In genomic region chr16:88026964-88027938, GRCh38 we compare ENCODE assay signal across 26 cellular contexts.
A peak's percentile ranks its signal among the peaks of the same experiment; 100 is the strongest.
DNase-seq lines count a peak whose midpoint lies in the region; ATAC-seq, FAIRE-seq and TF ChIP-seq lines count a peak whose summit lies in the region.
"Had no signal": no experiment of that assay in that cellular context is flagged by ENCODE, and none has a peak within 500 bp of the region (broad histone marks: within the 10 kb centered on the region; RNA-seq: fewer than 3 reads in every experiment).

No MANE protein-coding gene starts in this region.

- WGBS in K562 (ENCODE audit: insufficient coverage, low coverage, missing lambda C conversion rate): 89% methylated on average over 33 of the region's 51 CpGs

- H3K27me3 Mint-ChIP-seq in stimulated activated naive CD8-positive, alpha-beta T cell treated with anti-CD3 and anti-CD28 coated beads, Interleukin-15, Interleukin-2, amounts not matched to agents 100 ng/mL and 50 ng/mL, for 24 hours: no peaks in the 10 kb centered on the region
- H3K27me3 Mint-ChIP-seq in neural progenitor cell (ENCODE audit: insufficient read depth, low read depth): peaks cover 2% of the 10 kb centered on the region
- H3K27me3 Mint-ChIP-seq: activated CD4-positive, alpha-beta memory T cell treated with anti-CD3 and anti-CD28 coated beads, Interleukin-2, amount 10 ng/mL, durations not matched to agents 7 days and 5 days; type B pancreatic cell had no signal

- no TSS peak for BruUV-seq in K562 (replicated peaks; lab: Mats Ljungman, UMichigan)

- no peak for TF ChIP-seq EP300 in K562 (IDR thresholded peaks at IDR 0.05; ENCODE audit: low read length)

- H3K36me3 Mint-ChIP-seq in stimulated activated naive CD8-positive, alpha-beta T cell treated with anti-CD3 and anti-CD28 coated beads, Interleukin-15, Interleukin-2, amounts not matched to agents 100 ng/mL and 50 ng/mL, for 24 hours (ENCODE audit: low read depth): peaks cover 44% of the 10 kb centered on the region
- H3K36me3 Mint-ChIP-seq in neural progenitor cell: peaks cover 11% of the 10 kb centered on the region

- intact Hi-C loops in K562 (cut with micrococcal nuclease): no loop called here

- no peaks in the 10 kb centered on the region for H3K27me3 ChIP-seq in K562 (ENCODE audit: control insufficient read depth in 2 of 2, insufficient read depth in 2 of 2, low read length in 2 of 2)
- H3K27me3 ChIP-seq in neural progenitor cell: no peaks in the 10 kb centered on the region
- H3K27me3 ChIP-seq: colonic mucosa, neutrophil had no signal

- peaks cover 31% of the 10 kb centered on the region for H3K4me1 Mint-ChIP-seq in stimulated activated naive CD8-positive, alpha-beta T cell treated with anti-CD3 and anti-CD28 coated beads, Interleukin-15, Interleukin-2, amounts not matched to agents 100 ng/mL and 50 ng/mL, for 24 hours (ENCODE audit: low read depth)
- H3K4me1 Mint-ChIP-seq in neural progenitor cell: peaks cover 48% of the 10 kb centered on the region

- FAIRE-seq in K562 (lab: Jason Lieb, UNC): no peak

- no peaks in the 10 kb centered on the region for H3K9me3 Mint-ChIP-seq in stimulated activated naive CD8-positive, alpha-beta T cell treated with anti-CD3 and anti-CD28 coated beads, Interleukin-15, Interleukin-2, amounts not matched to agents 100 ng/mL and 50 ng/mL, for 24 hours
- H3K9me3 Mint-ChIP-seq in neural progenitor cell: no peaks in the 10 kb centered on the region
- H3K9me3 Mint-ChIP-seq: activated CD4-positive, alpha-beta memory T cell treated with anti-CD3 and anti-CD28 coated beads, Interleukin-2, amount 10 ng/mL, durations not matched to agents 7 days and 5 days; type B pancreatic cell had no signal

- peaks cover 5% of the 10 kb centered on the region; the same call in 1 of the 3 replicates for H3K36me3 ChIP-seq in K562 (ENCODE audit: control insufficient read depth, insufficient read depth, low read length)
- no peaks in the 10 kb centered on the region for H3K36me3 ChIP-seq in neural progenitor cell
- H3K36me3 ChIP-seq: colonic mucosa had no signal

- TF ChIP-seq RAD21 in K562 (CRISPR knock-in tag; conservative IDR thresholded peaks at IDR 0.05 in 1 of 2, IDR thresholded peaks at IDR 0.05 in 1 of 2): no peak

- POLR2A ChIA-PET in K562 (lab: Yijun Ruan, JAX) (no interaction called here), GM10248 (lab: Yijun Ruan, JAX) (no interaction called here)

- CTCF ChIA-PET in K562 (lab: Yijun Ruan, JAX; ENCODE audit: low intra/inter-chr PET ratio) (no interaction called here), GM10248 (lab: Yijun Ruan, JAX) (interaction anchor here (1.5 kb wide), 1 partner anchor 411 kb away, joined by 3 read pairs; no protein-coding TSS in a partner anchor)

- no peak overlapping the region for H3K4me3 Mint-ChIP-seq in stimulated activated naive CD8-positive, alpha-beta T cell treated with anti-CD3 and anti-CD28 coated beads, Interleukin-15, Interleukin-2, amounts not matched to agents 100 ng/mL and 50 ng/mL, for 24 hours
- no peak overlapping the region for H3K4me3 Mint-ChIP-seq in neural progenitor cell
- H3K4me3 Mint-ChIP-seq: activated CD4-positive, alpha-beta memory T cell treated with anti-CD3 and anti-CD28 coated beads, Interleukin-2, amount 10 ng/mL, durations not matched to agents 7 days and 5 days; type B pancreatic cell had no signal

- ATAC-seq in stimulated activated naive CD8-positive, alpha-beta T cell treated with anti-CD3 and anti-CD28 coated beads, Interleukin-15, Interleukin-2, amounts not matched to agents 100 U/mL and 50 U/mL, for 24 hours: no peak
- ATAC-seq in K562 (no peak), GM21515 (IDR thresholded peaks at IDR 0.05; ENCODE audit: unreplicated experiment) (no peak)
- ATAC-seq: psoas muscle had no signal

- DNase-seq in stimulated activated naive CD8-positive, alpha-beta T cell treated with anti-CD3 and anti-CD28 coated beads, Interleukin-15, Interleukin-2, amounts not matched to agents 100 U/mL and 50 U/mL, for 24 hours: no peak
- DNase-seq in K562 (ENCODE audit: extremely low read depth in 1 of 4, low spot score in 3 of 4) (no peak), neural progenitor cell (ENCODE audit: low spot score) (no peak), Ammon's horn (ENCODE audit: low spot score) (no peak), COLO668 (lab: John Stamatoyannopoulos, UW; ENCODE audit: unreplicated experiment) (no peak), GM10248 (ENCODE audit: extremely low spot score) (no peak)
- DNase-seq: ACHN; activated CD4-positive, alpha-beta memory T cell treated with anti-CD3 and anti-CD28 coated beads, Interleukin-2, amount 10 ng/mL, durations not matched to agents 7 days and 5 days; activated CD4-positive, CD25-positive, alpha-beta regulatory T cell; activated gamma-delta T cell; C1 segment of cervical spinal cord; colonic mucosa; DMS79; effector memory CD4-positive, alpha-beta T cell; GDM1; HCEC 1CT; kidney glomerular epithelial cell; NCI-H1105 treated with DMSO at 0.1 percent for 48 hours; NCI-H2029; NCI-H226; psoas muscle; T-helper 1 cell had no signal

- H3K4me1 ChIP-seq in K562 (replicated peaks in 1 of 2; ENCODE audit: control insufficient read depth in 2 of 2, insufficient read depth in 2 of 2, low read length in 2 of 2) (peaks cover 0 to 3% of the 10 kb centered on the region in 2 experiments; a peak in 1 of 5 replicates), neural progenitor cell (peaks cover 14% of the 10 kb centered on the region)
- H3K4me1 ChIP-seq: colonic mucosa, psoas muscle had no signal

- H3K4me3 ChIP-seq in K562: no peak overlapping the region
- H3K4me3 ChIP-seq in neural progenitor cell: no peak overlapping the region
- H3K4me3 ChIP-seq: colonic mucosa, psoas muscle had no signal

- H3K9me1 ChIP-seq in K562 (ENCODE audit: control insufficient read depth, insufficient read depth, low read length): no peaks in the 10 kb centered on the region

- H3K4me2 ChIP-seq in K562 (ENCODE audit: insufficient read depth, low read length) (no peak overlapping the region), neural progenitor cell (no peak overlapping the region)

- H3F3A ChIP-seq in neural progenitor cell (ENCODE audit: low read depth): no peaks in the 10 kb centered on the region

- in situ Hi-C loops in K562 (cut with MboI): no loop called here

- H3K9me3 ChIP-seq in K562 (replicated peaks; ENCODE audit: control insufficient read depth, insufficient read depth, low read depth, low read length) (no peaks in the 10 kb centered on the region), neural progenitor cell (ENCODE audit: low read depth) (no peaks in the 10 kb centered on the region)
- H3K9me3 ChIP-seq: colonic mucosa, neutrophil, psoas muscle had no signal

- H2AFZ ChIP-seq in K562 (ENCODE audit: low read depth, low read length) (no peak overlapping the region), neural progenitor cell (replicated peaks) (no peak overlapping the region)

- H3K79me2 ChIP-seq in K562 (ENCODE audit: control insufficient read depth, insufficient read depth, low read length): no peaks in the 10 kb centered on the region
- H3K79me2 ChIP-seq in neural progenitor cell (ENCODE audit: low read depth): no peaks in the 10 kb centered on the region

- H3K9ac ChIP-seq in K562 (ENCODE audit: insufficient read depth in 1 of 2, low read depth in 2 of 2, low read length in 2 of 2): no peak overlapping the region
- H3K9ac ChIP-seq in neural progenitor cell: no peak overlapping the region

- TF ChIP-seq POLR2A in K562 (conservative IDR thresholded peaks at IDR 0.05): no peak

- H3K27ac Mint-ChIP-seq in stimulated activated naive CD8-positive, alpha-beta T cell treated with anti-CD3 and anti-CD28 coated beads, Interleukin-15, Interleukin-2, amounts not matched to agents 100 ng/mL and 50 ng/mL, for 24 hours: peak overlapping the region; percentile 26
- H3K27ac Mint-ChIP-seq in neural progenitor cell: peak overlapping the region; percentile 11
- H3K27ac Mint-ChIP-seq: activated CD4-positive, alpha-beta memory T cell treated with anti-CD3 and anti-CD28 coated beads, Interleukin-2, amount 10 ng/mL, durations not matched to agents 7 days and 5 days had no signal

- H4K20me1 ChIP-seq in K562 (replicated peaks; ENCODE audit: control insufficient read depth, insufficient read depth, low read length): 0 out of 2 replicates have a peak, but pooled peaks cover 3% of the 10 kb centered on the region
- peaks cover 9% of the 10 kb centered on the region for H4K20me1 ChIP-seq in neural progenitor cell (ENCODE audit: low read depth)

- H3K27ac ChIP-seq in K562 (ENCODE audit: extremely low read depth, low read depth, low read length): no peak overlapping the region
- H3K27ac ChIP-seq in neural progenitor cell: no peak overlapping the region
- H3K27ac ChIP-seq: colonic mucosa, neutrophil, psoas muscle had no signal

- TF ChIP-seq CTCF in K562 (IDR thresholded peaks at IDR 0.05 in 2 of 3, conservative IDR thresholded peaks at IDR 0.05 in 1 of 3; ENCODE audit: insufficient read depth in 2 of 3, low read depth in 1 of 3, low read length in 3 of 3) (no peak), neural progenitor cell (IDR thresholded peaks at IDR 0.05) (no peak), GM10248 (IDR thresholded peaks at IDR 0.05; ENCODE audit: control extremely low read depth, extremely low read depth, low read depth, missing control alignments) (no peak)

TF ChIP-seq in K562, 482 proteins besides CTCF, POLR2A, EP300 and RAD21:
- TF ChIP-seq POLR2G (IDR thresholded peaks at IDR 0.05; ENCODE audit: low read depth, low read length) (0 out of 2 replicates have a peak, but pooled peaks have one; percentile 18), E2F4 (CRISPR knock-in tag; IDR thresholded peaks at IDR 0.05; ENCODE audit: low read depth) (no peak)
